Comparison of ENCODE assay signal across 19 cellular contexts in the genomic region with DNA sequence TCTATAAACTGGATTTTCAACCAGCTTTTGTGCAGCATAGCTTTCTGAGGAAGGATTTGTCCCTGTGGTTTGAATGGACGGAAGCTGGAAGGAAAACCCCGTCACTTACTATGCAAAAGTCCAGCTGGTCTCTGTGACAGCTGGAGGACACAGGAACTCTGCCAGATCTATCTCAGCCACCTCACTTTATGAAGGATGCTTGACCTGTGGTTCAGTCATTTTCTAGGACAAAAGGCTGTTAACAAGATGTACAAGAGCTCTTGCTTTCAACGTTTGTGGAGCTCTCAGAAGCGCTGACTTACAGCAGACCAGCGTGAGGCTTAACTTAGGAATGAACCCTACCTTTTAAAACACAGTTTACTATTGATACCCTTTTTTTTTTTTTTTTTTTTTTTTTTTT.
DNase-seq lines count a peak whose midpoint lies in the region; ATAC-seq and TF ChIP-seq lines count a peak whose summit lies in the region.
"Had no signal": no experiment of that assay in that cellular context is flagged by ENCODE, and none has a peak within 500 bp of the region (broad histone marks: within the 10 kb centered on the region; RNA-seq: fewer than 3 reads in every experiment).

No MANE protein-coding gene starts in this region.

- H3K79me2 ChIP-seq in OCI-LY3 (ENCODE audit: low read length): no peaks in the 10 kb centered on the region
- H3K79me2 ChIP-seq in mesendoderm (ENCODE audit: control insufficient read depth, insufficient read depth, low read length): no peaks in the 10 kb centered on the region

- TF ChIP-seq CTCF in OCI-LY3 (IDR thresholded peaks at IDR 0.05; ENCODE audit: low read depth, low read length) (no peak), natural killer cell (IDR thresholded peaks at IDR 0.05) (no peak), body of pancreas (IDR thresholded peaks at IDR 0.05) (no peak)

- no peak overlapping the region for H3K4ac ChIP-seq in mesendoderm (ENCODE audit: low read depth, low read length)

- H3K56ac ChIP-seq in mesendoderm (ENCODE audit: low read length): no peak overlapping the region

- peak; percentile 58 for ATAC-seq in Right ventricle myocardium superior (ENCODE audit: poor library complexity)
- ATAC-seq in natural killer cell: no peak
- no peak for ATAC-seq in body of pancreas

- H3K4me1 ChIP-seq in OCI-LY3 (ENCODE audit: low read length) (peaks cover 27% of the 10 kb centered on the region), body of pancreas (no peaks in the 10 kb centered on the region), mesendoderm (ENCODE audit: control insufficient read depth, low read depth, low read length) (peaks cover 3% of the 10 kb centered on the region)
- H3K4me1 ChIP-seq: BE2C had no signal

- H2BK15ac ChIP-seq in mesendoderm (replicated peaks; ENCODE audit: low read depth): no peak overlapping the region

- H3K9ac ChIP-seq in OCI-LY3 (ENCODE audit: low read length) (0 out of 2 replicates have a peak overlapping the region, but pooled peaks have one; percentile 23), mesendoderm (ENCODE audit: low read length) (no peak overlapping the region)

- H3K18ac ChIP-seq in mesendoderm (ENCODE audit: low read length): no peak overlapping the region

- no peaks in the 10 kb centered on the region for H3K36me3 Mint-ChIP-seq in natural killer cell
- H3K36me3 Mint-ChIP-seq: activated naive CD8-positive, alpha-beta T cell; memory B cell had no signal

- DNase-seq in G401 (ENCODE audit: low spot score) (peak; percentile 10), Right ventricle myocardium superior (no peak), natural killer cell (no peak), body of pancreas (no peak), mesendoderm (no peak), MV-4-11 (lab: John Stamatoyannopoulos, UW) (no peak)
- DNase-seq in activated T-cell treated with anti-CD3 and anti-CD28 coated beads, Interleukin-2, amount 50 U/mL, for 1 hour: no peak
- DNase-seq: BE2C, cerebellar nuclear complex, DND-41, IMR-90, NCI-H1436, NCI-H524 treated with DMSO at 0.1 percent for 48 hours, ovary, SIG-M5 had no signal

- H3K27ac Mint-ChIP-seq in natural killer cell: peak overlapping the region; percentile 91 to 96

- no peak overlapping the region for H3K23ac ChIP-seq in mesendoderm (ENCODE audit: low read length)

- TF ChIP-seq POLR2A in body of pancreas (IDR thresholded peaks at IDR 0.05): no peak

- no peak overlapping the region for H4K5ac ChIP-seq in mesendoderm (ENCODE audit: low read length)

- H3K4me3 ChIP-seq in OCI-LY3 (ENCODE audit: low read length): peak overlapping the region; percentile 27
- no peak overlapping the region for H3K4me3 ChIP-seq in body of pancreas
- H3K4me3 ChIP-seq in mesendoderm (ENCODE audit: low read length): no peak overlapping the region
- H3K4me3 ChIP-seq: ovary had no signal

- H3K27me3 ChIP-seq in OCI-LY3 (ENCODE audit: low read depth, low read length) (no peaks in the 10 kb centered on the region), body of pancreas (no peaks in the 10 kb centered on the region), mesendoderm (ENCODE audit: insufficient read depth, low read length, poor library complexity) (no peaks in the 10 kb centered on the region)
- H3K27me3 ChIP-seq: BE2C, ovary had no signal

- in situ Hi-C loops in G401 (cut with HindIII; ENCODE audit: low sequenced_read_pairs): no loop called here

- no peaks in the 10 kb centered on the region for H3K9me3 ChIP-seq in OCI-LY3 (ENCODE audit: insufficient read depth, low read length)
- no peaks in the 10 kb centered on the region for H3K9me3 ChIP-seq in body of pancreas
- H3K9me3 ChIP-seq: BE2C, ovary had no signal

- intact Hi-C loops in Right ventricle myocardium superior (cut with DNase I) (loop anchor here (2.0 kb wide), 1 partner anchor 91 kb away; a partner anchor contains a TSS), natural killer cell (cut with micrococcal nuclease) (no loop called here), body of pancreas (cut with DNase I) (no loop called here)

- H2BK5ac ChIP-seq in mesendoderm (ENCODE audit: low read length): no peak overlapping the region

- peak overlapping the region; percentile 54; the same call in 1 of the 2 replicates for H2AFZ ChIP-seq in OCI-LY3 (ENCODE audit: low read depth, low read length)

- H3K9me3 Mint-ChIP-seq in natural killer cell: no peaks in the 10 kb centered on the region
- H3K9me3 Mint-ChIP-seq: memory B cell had no signal

- no peaks in the 10 kb centered on the region for H3K79me1 ChIP-seq in mesendoderm (ENCODE audit: low read length)

- peak overlapping the region; percentile 78 for H3K4me3 Mint-ChIP-seq in natural killer cell
- H3K4me3 Mint-ChIP-seq: activated naive CD8-positive, alpha-beta T cell; memory B cell had no signal

- no peak overlapping the region for H2AK5ac ChIP-seq in mesendoderm (ENCODE audit: low read length)

- no peaks in the 10 kb centered on the region for H3K36me3 ChIP-seq in OCI-LY3 (replicated peaks; ENCODE audit: low read depth, low read length)
- H3K36me3 ChIP-seq in body of pancreas (replicated peaks in 1 of 2; ENCODE audit: insufficient read depth in 1 of 2, low read depth in 2 of 2): no peaks in the 10 kb centered on the region
- H3K36me3 ChIP-seq in mesendoderm (ENCODE audit: control insufficient read depth, insufficient read depth, low read length): no peaks in the 10 kb centered on the region
- H3K36me3 ChIP-seq: BE2C, ovary had no signal

- H4K20me1 ChIP-seq in OCI-LY3 (ENCODE audit: insufficient read depth, low read length): no peaks in the 10 kb centered on the region

- H3K4me2 ChIP-seq in OCI-LY3 (ENCODE audit: low read length) (peak overlapping the region; percentile 51), mesendoderm (ENCODE audit: low read length) (no peak overlapping the region)

- H3K27me3 Mint-ChIP-seq in natural killer cell (ENCODE audit: low read depth in 2 of 2): no peaks in the 10 kb centered on the region
- H3K27me3 Mint-ChIP-seq: memory B cell had no signal

- H3K4me1 Mint-ChIP-seq in natural killer cell: peaks cover 43 to 46% of the 10 kb centered on the region in 2 donors

- H3K27ac ChIP-seq in OCI-LY3 (ENCODE audit: low read length) (no peak overlapping the region), body of pancreas (no peak overlapping the region), mesendoderm (ENCODE audit: low read depth, low read length) (no peak overlapping the region)
- H3K27ac ChIP-seq: epithelial cell of prostate, ovary had no signal

- no peak overlapping the region for H4K8ac ChIP-seq in mesendoderm (ENCODE audit: low read depth, low read length)

- 60 to 67% methylated on average over 5 of the region's 5 CpGs for whole genome bisulfite sequencing in body of pancreas, 2 donors
- WGBS in mesendoderm (ENCODE audit: extremely low coverage, insufficient coverage, low lambda C conversion rate): no CpG with 5 or more reads among the region's 5 CpGs

- no peak overlapping the region for H2BK120ac ChIP-seq in mesendoderm (ENCODE audit: low read depth, low read length)
